ENCODE assay signal across 24 cellular contexts in the genomic region with DNA sequence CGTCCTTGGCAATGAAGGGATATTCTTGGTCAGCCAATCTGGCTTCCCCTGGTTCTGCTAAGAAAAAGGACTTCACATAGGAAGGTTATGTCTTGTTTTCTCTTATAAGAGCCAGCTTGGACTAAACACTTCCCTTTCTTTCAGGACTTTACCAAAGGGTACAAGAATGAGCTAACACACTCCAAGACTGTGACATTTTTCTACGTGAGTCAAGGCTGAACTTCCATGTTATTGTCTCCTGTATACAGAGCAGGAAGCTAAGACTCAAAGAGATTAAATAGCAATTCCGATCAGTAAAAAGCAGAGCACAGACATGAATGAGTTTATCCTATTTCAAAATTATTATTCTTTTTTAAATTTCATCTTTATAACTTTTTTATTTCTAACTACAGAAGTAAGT.
"Had no signal": no experiment of that assay in that cellular context is flagged by ENCODE, and none has a peak within 500 bp of the region (broad histone marks: within the 10 kb centered on the region; RNA-seq: fewer than 3 reads in every experiment).

No MANE protein-coding gene starts in this region.

- H3K36me3 Mint-ChIP-seq: natural killer cell, neural progenitor cell had no signal

- H3K27ac Mint-ChIP-seq: natural killer cell; nephron; neural progenitor cell; progenitor cell of endocrine pancreas; stimulated activated effector memory CD8-positive, alpha-beta T cell treated with anti-CD3 and anti-CD28 coated beads, Interleukin-12 subunit alpha, Interleukin-12 subunit beta, amount 100 ng/mL, for 72 hours; stimulated activated naive B cell treated with anti-CD40 and anti-IgM and Interleukin-4, amounts not matched to agents 10 μg/mL and 1 μg/mL and 100 μg/mL, for 72 hours; stimulated activated naive CD8-positive, alpha-beta T cell treated with anti-CD3 and anti-CD28 coated beads, Interleukin-15, Interleukin-2, amounts not matched to agents 100 ng/mL and 50 ng/mL, for 24 hours had no signal

- H3K27me3 Mint-ChIP-seq: progenitor cell of endocrine pancreas; stimulated activated naive B cell treated with anti-CD40 and anti-IgM and Interleukin-4, amounts not matched to agents 10 μg/mL and 1 μg/mL and 100 μg/mL, for 72 hours; stimulated activated naive CD8-positive, alpha-beta T cell treated with anti-CD3 and anti-CD28 coated beads, Interleukin-15, Interleukin-2, amounts not matched to agents 100 ng/mL and 50 ng/mL, for 24 hours had no signal

- DNase-seq: natural killer cell; occipital lobe; ovary; posterior cingulate gyrus; psoas muscle; right cardiac atrium; right lobe of liver; sigmoid colon; small intestine; stimulated activated CD4-positive, alpha-beta T cell treated with anti-CD3 and anti-CD28 coated beads, Interleukin-12 subunit alpha, Interleukin-12 subunit beta, amount 100 ng/mL, for 4 hours; stimulated activated CD4-positive, alpha-beta T cell treated with anti-CD3 and anti-CD28 coated beads, Interleukin-1b, Interleukin-23, amount 100 ng/mL, for 48 hours; stimulated activated CD4-positive, alpha-beta T cell treated with anti-CD3 and anti-CD28 coated beads, Interleukin-4, amount 100 ng/mL, for 24 hours; stimulated activated naive B cell treated with anti-CD40 and anti-IgM and Interleukin-4, amounts not matched to agents 10 μg/mL and 1 μg/mL and 100 μg/mL, for 72 hours; stimulated activated naive CD4-positive, alpha-beta T cell treated with Interleukin-2 at 50 U/mL for 16 hours; stomach; thyroid gland; trophoblast cell; upper lobe of left lung had no signal

- FAIRE-seq: small intestine, urothelium cell line had no signal

- H3K4me1 Mint-ChIP-seq: neural progenitor cell had no signal

- H3K4me3 Mint-ChIP-seq: natural killer cell; nephron; neural progenitor cell; stimulated activated effector memory CD8-positive, alpha-beta T cell treated with anti-CD3 and anti-CD28 coated beads, Interleukin-12 subunit alpha, Interleukin-12 subunit beta, amount 100 ng/mL, for 72 hours; stimulated activated naive B cell treated with anti-CD40 and anti-IgM and Interleukin-4, amounts not matched to agents 10 μg/mL and 1 μg/mL and 100 μg/mL, for 72 hours; stimulated activated naive CD8-positive, alpha-beta T cell treated with anti-CD3 and anti-CD28 coated beads, Interleukin-15, Interleukin-2, amounts not matched to agents 100 ng/mL and 50 ng/mL, for 24 hours had no signal

- H3K9me3 Mint-ChIP-seq: neural progenitor cell had no signal

- ATAC-seq: natural killer cell; psoas muscle; right cardiac atrium; stimulated activated effector memory CD8-positive, alpha-beta T cell treated with anti-CD3 and anti-CD28 coated beads, Interleukin-12 subunit alpha, Interleukin-12 subunit beta, amount 100 ng/mL, for 72 hours; stimulated activated naive B cell treated with anti-CD40 and anti-IgM and Interleukin-4, amounts not matched to agents 10 μg/mL and 1 μg/mL and 100 μg/mL, for 72 hours had no signal
